ENCODE assay signal across 11 cellular contexts in the genomic region with DNA sequence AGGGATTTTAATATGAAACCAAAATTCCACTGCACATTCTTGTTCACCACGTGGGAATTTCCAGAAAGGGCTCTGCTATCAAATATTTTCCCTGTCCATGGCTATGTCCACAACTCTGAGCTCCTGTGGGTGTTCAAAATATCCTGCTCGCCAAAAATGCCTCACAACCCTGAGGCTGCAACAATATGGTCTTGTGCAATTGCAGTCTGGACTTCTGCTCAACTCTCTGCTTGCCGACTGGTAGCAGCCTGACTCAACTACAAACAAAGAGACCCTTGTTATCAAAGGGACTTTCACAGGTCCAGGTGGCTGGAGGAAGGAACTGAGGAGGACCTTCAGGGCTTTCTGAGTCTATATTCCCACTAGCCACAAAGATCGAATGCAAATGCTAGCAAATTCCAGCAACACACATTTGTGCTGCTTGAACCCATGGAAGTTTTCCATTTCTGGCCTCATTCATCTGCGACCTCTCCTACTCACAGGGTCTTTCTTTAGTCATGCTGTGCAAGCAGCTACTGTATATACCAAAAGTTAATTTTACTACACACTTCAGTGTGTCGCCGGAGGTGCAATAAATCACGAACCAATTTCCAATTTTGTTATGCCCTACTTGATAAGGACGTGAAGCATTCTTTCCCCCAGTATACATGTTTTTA.
DNase-seq lines count a peak whose midpoint lies in the region; ATAC-seq and TF ChIP-seq lines count a peak whose summit lies in the region.
"Had no signal": no experiment of that assay in that cellular context is flagged by ENCODE, and none has a peak within 500 bp of the region (broad histone marks: within the 10 kb centered on the region; RNA-seq: fewer than 3 reads in every experiment).

No MANE protein-coding gene starts in this region.

- H2BK120ac ChIP-seq in trophoblast cell (ENCODE audit: insufficient read depth, low read length, poor library complexity), result no peak overlapping the region
- no peak overlapping the region for H2BK120ac ChIP-seq in neuronal stem cell (ENCODE audit: low read depth, low read length)

- H3K79me1 ChIP-seq in trophoblast cell (ENCODE audit: low read length) (no peaks in the 10 kb centered on the region), neuronal stem cell (ENCODE audit: low read depth, low read length) (no peaks in the 10 kb centered on the region)

- no peaks in the 10 kb centered on the region for H3K79me2 ChIP-seq in trophoblast cell (ENCODE audit: control insufficient read depth, insufficient read depth, low read length, poor library complexity)

- H3K9me3 ChIP-seq in trophoblast cell (ENCODE audit: insufficient read depth, low read depth, low read length), result peaks cover 3% of the 10 kb centered on the region
- H3K9me3 ChIP-seq in neuronal stem cell (replicated peaks in 1 of 2; ENCODE audit: control insufficient read depth in 2 of 2, insufficient read depth in 1 of 2, low read depth in 1 of 2, low read length in 2 of 2), result no peaks in the 10 kb centered on the region

- H3K9ac ChIP-seq in trophoblast cell (ENCODE audit: low read length) (no peak overlapping the region), neuronal stem cell (ENCODE audit: low read depth, low read length, poor library complexity) (no peak overlapping the region)

- H3K4me1 ChIP-seq in trophoblast cell (ENCODE audit: control insufficient read depth in 1 of 2, insufficient read depth in 2 of 2, low read length in 2 of 2) (no peaks in the 10 kb centered on the region), neuronal stem cell (ENCODE audit: control insufficient read depth in 2 of 2, insufficient read depth in 1 of 2, low read depth in 1 of 2, low read length in 2 of 2) (no peaks in the 10 kb centered on the region)

- H2BK5ac ChIP-seq in trophoblast cell (ENCODE audit: low read depth, low read length, poor library complexity), result no peak overlapping the region
- no peak overlapping the region for H2BK5ac ChIP-seq in neuronal stem cell (ENCODE audit: low read length)

- H3K27me3 Mint-ChIP-seq in HFFc6 (ENCODE audit: insufficient read depth), result no peaks in the 10 kb centered on the region; the same call in none of the 2 replicates
- H3K27me3 Mint-ChIP-seq in CD14-positive monocyte (ENCODE audit: low read depth in 3 of 3), result peaks cover 0 to 4% (median 0%) of the 10 kb centered on the region in 3 donors

- no peak overlapping the region for H3K4me3 Mint-ChIP-seq in HFFc6
- no peak overlapping the region for H3K4me3 Mint-ChIP-seq in CD14-positive monocyte

- no peak overlapping the region for H4K12ac ChIP-seq in trophoblast cell (ENCODE audit: low read depth, low read length)

- H3K27ac Mint-ChIP-seq in HFFc6 (no peak overlapping the region), CD14-positive monocyte (no peak overlapping the region)

- in situ Hi-C loops in astrocyte of the spinal cord (cut with HindIII; ENCODE audit: low sequenced_read_pairs), result no loop called here

- peak; percentile 11 for DNase-seq in HFFc6
- peak; percentile 46 for DNase-seq in astrocyte of the spinal cord (ENCODE audit: low read depth, low spot score)
- peak; percentile 23 for DNase-seq in left cardiac atrium
- DNase-seq in trophoblast cell, result peak; percentile 6 to 32
- DNase-seq in neuronal stem cell (ENCODE audit: low spot score), result no peak
- no peak for DNase-seq in middle frontal gyrus (ENCODE audit: extremely low spot score, low spot score)
- DNase-seq in CD14-positive monocyte (ENCODE audit: low spot score), result no peak
- DNase-seq: activated CD4-positive, CD25-positive, alpha-beta regulatory T cell treated with anti-CD3 and anti-CD28 coated beads, Interleukin-2, amount 50 U/mL, for 72 hours; activated gamma-delta T cell treated with Interleukin-2 at 50 U/mL for 16 hours; dorsolateral prefrontal cortex had no signal

- H3K36me3 Mint-ChIP-seq in HFFc6 (ENCODE audit: low read depth), result no peaks in the 10 kb centered on the region
- no peaks in the 10 kb centered on the region for H3K36me3 Mint-ChIP-seq in CD14-positive monocyte

- no peaks in the 10 kb centered on the region for H3K4me1 Mint-ChIP-seq in HFFc6 (ENCODE audit: low read depth)
- H3K4me1 Mint-ChIP-seq in CD14-positive monocyte, result no peaks in the 10 kb centered on the region

- H3K23ac ChIP-seq in trophoblast cell (ENCODE audit: low read length), result no peak overlapping the region
- H3K23ac ChIP-seq in neuronal stem cell (ENCODE audit: low read depth, low read length, poor library complexity), result no peak overlapping the region

- H3K4me2 ChIP-seq in trophoblast cell (ENCODE audit: low read length) (no peak overlapping the region), neuronal stem cell (ENCODE audit: insufficient read depth, low read length, poor library complexity, severe bottlenecking) (no peak overlapping the region)

- H3K36me3 ChIP-seq in trophoblast cell (ENCODE audit: control insufficient read depth in 1 of 2, insufficient read depth in 2 of 2, low read length in 2 of 2), result no peaks in the 10 kb centered on the region
- no peaks in the 10 kb centered on the region for H3K36me3 ChIP-seq in neuronal stem cell (replicated peaks in 1 of 2; ENCODE audit: control insufficient read depth in 2 of 2, insufficient read depth in 2 of 2, low read length in 2 of 2)

- no CpG with 5 or more reads among the region's 9 CpGs for WGBS in trophoblast cell (ENCODE audit: extremely low coverage, insufficient coverage, insufficient read length)
- no CpG with 5 or more reads among the region's 9 CpGs for WGBS in neuronal stem cell (ENCODE audit: extremely low coverage in 2 of 2, insufficient read length in 2 of 2, insufficient replicate concordance in 1 of 2), 2 donors

- H3K9me3 Mint-ChIP-seq in HFFc6, result peaks cover 10% of the 10 kb centered on the region
- H3K9me3 Mint-ChIP-seq in CD14-positive monocyte, result peaks cover 3 to 19% (median 9%) of the 10 kb centered on the region in 7 donors

- H2AK5ac ChIP-seq in trophoblast cell (ENCODE audit: low read length) (no peak overlapping the region), neuronal stem cell (ENCODE audit: low read depth, low read length) (no peak overlapping the region)

- H4K91ac ChIP-seq in trophoblast cell (ENCODE audit: low read depth, low read length) (no peak overlapping the region), neuronal stem cell (ENCODE audit: low read depth, low read length, poor library complexity) (no peak overlapping the region)

- H3K18ac ChIP-seq in trophoblast cell (ENCODE audit: low read length) (no peak overlapping the region), neuronal stem cell (ENCODE audit: low read length) (no peak overlapping the region)

- no peak for TF ChIP-seq POLR2A in GM18505 (IDR thresholded peaks at IDR 0.05; ENCODE audit: borderline replicate concordance, extremely low read depth, insufficient read depth, insufficient read length)

- H2BK15ac ChIP-seq in neuronal stem cell (ENCODE audit: low read length), result no peak overlapping the region

- H3K14ac ChIP-seq in trophoblast cell (ENCODE audit: low read length), result no peak overlapping the region
- H3K14ac ChIP-seq in neuronal stem cell (ENCODE audit: low read length), result no peak overlapping the region

- H3K27me3 ChIP-seq in trophoblast cell (ENCODE audit: insufficient read depth, low read length), result no peaks in the 10 kb centered on the region
- H3K27me3 ChIP-seq in neuronal stem cell (ENCODE audit: control insufficient read depth in 3 of 3, insufficient read depth in 3 of 3, low read depth in 1 of 3, low read length in 3 of 3), result no peaks in the 10 kb centered on the region
- H3K27me3 ChIP-seq: dorsolateral prefrontal cortex had no signal

- no peak overlapping the region for H2AFZ ChIP-seq in trophoblast cell (ENCODE audit: insufficient read depth, low read length, poor library complexity)
- H2AFZ ChIP-seq in neuronal stem cell (ENCODE audit: low read length), result no peak overlapping the region

- peak; percentile 92 to 94 for ATAC-seq in left cardiac atrium
- no peak for ATAC-seq in GM18505 (IDR thresholded peaks at IDR 0.05; ENCODE audit: unreplicated experiment)

- no peak overlapping the region for H2BK12ac ChIP-seq in trophoblast cell (ENCODE audit: low read length)
- H2BK12ac ChIP-seq in neuronal stem cell (ENCODE audit: low read length), result no peak overlapping the region

- H4K8ac ChIP-seq in trophoblast cell (ENCODE audit: low read depth, low read length), result no peak overlapping the region
- H4K8ac ChIP-seq in neuronal stem cell (ENCODE audit: low read depth, low read length), result no peak overlapping the region

- H3K27ac ChIP-seq in trophoblast cell (ENCODE audit: low read depth, low read length) (no peak overlapping the region), neuronal stem cell (replicated peaks; ENCODE audit: low read length) (no peak overlapping the region)
- H3K27ac ChIP-seq: dorsolateral prefrontal cortex had no signal

- H3K4me3 ChIP-seq in astrocyte of the spinal cord (ENCODE audit: low read depth, low read length) (no peak overlapping the region), trophoblast cell (ENCODE audit: low read depth, low read length) (no peak overlapping the region), neuronal stem cell (ENCODE audit: low read length in 2 of 2) (no peak overlapping the region)

- TF ChIP-seq CTCF in HFFc6 (IDR thresholded peaks at IDR 0.05) (no peak), astrocyte of the spinal cord (IDR thresholded peaks at IDR 0.05; ENCODE audit: low read depth, low read length) (no peak), CD14-positive monocyte (IDR thresholded peaks at IDR 0.05) (no peak)

- intact Hi-C loops in left cardiac atrium (cut with DNase I) (no loop called here), CD14-positive monocyte (cut with micrococcal nuclease) (no loop called here)

- H3K4ac ChIP-seq in trophoblast cell (ENCODE audit: low read depth, low read length), result no peak overlapping the region
- no peak overlapping the region for H3K4ac ChIP-seq in neuronal stem cell (ENCODE audit: low read length)

Comparison
In these comparisons a context has a peak if more than half of its experiments do, and no peak if none do; other contexts are left out.
1. DNase-seq: peak in HFFc6 (single experiment), astrocyte of the spinal cord (single experiment), left cardiac atrium (single experiment) and trophoblast cell (2 of 2); none in neuronal stem cell (single experiment), middle frontal gyrus (single experiment) and CD14-positive monocyte (single experiment).